ENCODE assay signal across 34 cellular contexts in the genomic region with DNA sequence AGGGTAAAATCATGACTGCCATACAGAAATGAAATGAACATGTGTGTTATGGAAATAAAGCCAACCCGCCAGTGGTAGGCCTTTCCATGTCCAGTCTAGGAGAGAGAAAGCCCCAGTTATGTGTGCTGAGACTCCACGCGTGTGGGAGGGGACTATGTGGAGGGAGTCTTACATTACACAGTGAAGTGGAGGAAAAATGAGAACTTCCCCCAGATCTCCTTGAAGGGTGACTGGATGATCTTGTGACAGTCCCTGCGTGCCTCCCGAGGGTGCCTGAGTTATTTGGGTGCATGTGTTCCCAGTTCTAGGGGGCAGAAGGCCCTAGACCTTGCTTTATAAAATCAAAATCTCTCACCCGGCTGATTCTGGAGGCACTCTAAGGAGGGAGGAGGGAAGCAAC. TPM values are rescaled to one million over a fixed set of nuclear protein-coding genes. Genes with fewer than 3 reads are reported as not detected.
"Had no signal": no experiment of that assay in that cellular context is flagged by ENCODE, and none has a peak within 500 bp of the region (broad histone marks: within the 10 kb centered on the region; RNA-seq: fewer than 3 reads in every experiment).

No MANE protein-coding gene starts in this region.

- H3K9me3 Mint-ChIP-seq: activated CD4-positive, alpha-beta T cell treated with anti-CD3 and anti-CD28 coated beads, Interleukin-2, amount 10 ng/mL, durations not matched to agents 7 days and 5 days; activated naive CD4-positive, alpha-beta T cell treated with anti-CD3 and anti-CD28 coated beads, Interleukin-2, amount 50 U/mL, for 24 hours; activated naive CD8-positive, alpha-beta T cell treated with anti-CD3 and anti-CD28 coated beads, Interleukin-2, amount 10 ng/mL, durations not matched to agents 7 days and 5 days; activated T-cell treated with anti-CD3 and anti-CD28 coated beads, Interleukin-2, amount 50 U/mL, for 24 hours; activated T-helper 2 cell treated with anti-CD3 and anti-CD28 coated beads, Interferon-gamma antibody, Interleukin-2, Interleukin-4, amounts not matched to agents 10 μg/mL and 5 μg/mL and 100 μg/mL, durations not matched to agents 14 hours and 24 hours and 36 hours; T-helper 1 cell treated with Interleukin-12 subunit alpha and Interleukin-12 subunit beta and Interleukin-4 antibody, amounts not matched to agents 30 μg/mL and 1 μg/mL, for 36 hours; T-helper 2 cell treated with Interferon-gamma antibody and Interleukin-4, amounts not matched to agents 5 μg/mL and 100 μg/mL, for 36 hours had no signal

- DNase-seq: activated CD4-positive, alpha-beta T cell treated with anti-CD3 and anti-CD28 coated beads for 36 hours; activated CD4-positive, alpha-beta T cell treated with anti-CD3 and anti-CD28 coated beads, Interleukin-2, amount 10 ng/mL, durations not matched to agents 7 days and 5 days; activated CD4-positive, alpha-beta T cell treated with anti-CD3 and anti-CD28 coated beads, Interleukin-2, amount 50 U/mL, for 48 hours; activated CD8-positive, alpha-beta T cell treated with anti-CD3 and anti-CD28 coated beads, Interleukin-2, amount 10 ng/mL, durations not matched to agents 7 days and 5 days; activated gamma-delta T cell; activated naive CD4-positive, alpha-beta T cell treated with Interleukin-2 at 50 U/mL for 16 hours; activated naive CD8-positive, alpha-beta T cell treated with anti-CD3 and anti-CD28 coated beads, Interleukin-2, amount 10 ng/mL, durations not matched to agents 7 days and 5 days; activated T-cell treated with anti-CD3 and anti-CD28 coated beads, Interleukin-2, amount 50 U/mL, for 24 hours; amygdala; NCI-H1092 treated with DMSO at 0.1 percent for 48 hours; NCI-H1417; NCI-H146; NCI-H187; NCI-H2029 treated with DMSO at 0.1 percent for 48 hours; NCI-H2107; NCI-H2171; NCI-H2227 treated with DMSO at 0.1 percent for 48 hours; NCI-H446; NCI-H510A treated with DMSO at 0.1 percent for 48 hours; NCI-H526 treated with DMSO at 0.1 percent for 48 hours; NCI-H82; Peyer's patch; RPMI8226; SHP77 treated with DMSO at 0.1 percent for 48 hours; SK-N-SH had no signal

- H3K4me3 ChIP-seq: ascending aorta, cardiac muscle cell, Peyer's patch, SJSA1 had no signal

- H3K27ac Mint-ChIP-seq: activated CD4-positive, alpha-beta T cell treated with anti-CD3 and anti-CD28 coated beads for 36 hours; activated CD8-positive, alpha-beta T cell treated with anti-CD3 and anti-CD28 coated beads, Interleukin-2, amount 10 ng/mL, durations not matched to agents 7 days and 5 days; activated naive CD4-positive, alpha-beta T cell treated with anti-CD3 and anti-CD28 coated beads, Interleukin-2, amount 50 U/mL, for 24 hours; activated naive CD8-positive, alpha-beta T cell treated with anti-CD3 and anti-CD28 coated beads, Interleukin-2, amount 10 ng/mL, durations not matched to agents 7 days and 5 days; activated T-cell treated with anti-CD3 and anti-CD28 coated beads, Interleukin-2, amount 50 U/mL, for 24 hours; activated T-helper 2 cell treated with anti-CD3 and anti-CD28 coated beads, Interferon-gamma antibody, Interleukin-2, Interleukin-4, amounts not matched to agents 10 μg/mL and 5 μg/mL and 100 μg/mL, durations not matched to agents 14 hours and 24 hours and 36 hours; T-helper 1 cell treated with Interleukin-12 subunit alpha and Interleukin-12 subunit beta and Interleukin-4 antibody, amounts not matched to agents 30 μg/mL and 1 μg/mL, for 36 hours; T-helper 2 cell treated with Interferon-gamma antibody and Interleukin-4, amounts not matched to agents 5 μg/mL and 100 μg/mL, for 36 hours; WTC11 had no signal

- H3K27me3 Mint-ChIP-seq: activated CD4-positive, alpha-beta T cell treated with anti-CD3 and anti-CD28 coated beads, Interleukin-2, amount 10 ng/mL, durations not matched to agents 7 days and 5 days; activated naive CD4-positive, alpha-beta T cell treated with anti-CD3 and anti-CD28 coated beads, Interleukin-2, amount 50 U/mL, for 24 hours; activated naive CD8-positive, alpha-beta T cell treated with anti-CD3 and anti-CD28 coated beads, Interleukin-2, amount 10 ng/mL, durations not matched to agents 7 days and 5 days; activated T-cell treated with anti-CD3 and anti-CD28 coated beads, Interleukin-2, amount 50 U/mL, for 24 hours had no signal

- H3K36me3 ChIP-seq: cardiac muscle cell had no signal

- H3K4me1 ChIP-seq: ascending aorta had no signal

- ATAC-seq: activated CD4-positive, alpha-beta T cell treated with anti-CD3 and anti-CD28 coated beads for 36 hours; activated CD4-positive, CD25-positive, alpha-beta regulatory T cell treated with anti-CD3 and anti-CD28 coated beads, Interleukin-2, amount 50 U/mL, for 24 hours; activated CD8-positive, alpha-beta T cell treated with anti-CD3 and anti-CD28 coated beads, Interleukin-2, amount 10 ng/mL, durations not matched to agents 7 days and 5 days; WTC11 had no signal

- H3K27me3 ChIP-seq: ascending aorta, cardiac muscle cell, Peyer's patch, SJSA1 had no signal

- H3K27ac ChIP-seq: ascending aorta, cardiac muscle cell, Peyer's patch, SJSA1 had no signal

- H3K36me3 Mint-ChIP-seq: activated naive CD4-positive, alpha-beta T cell treated with anti-CD3 and anti-CD28 coated beads, Interleukin-2, amount 50 U/mL, for 24 hours had no signal

- H3K4me3 Mint-ChIP-seq: activated CD4-positive, alpha-beta T cell treated with anti-CD3 and anti-CD28 coated beads for 36 hours; activated CD4-positive, alpha-beta T cell treated with anti-CD3 and anti-CD28 coated beads, Interleukin-2, amount 10 ng/mL, durations not matched to agents 7 days and 5 days; activated CD8-positive, alpha-beta T cell treated with anti-CD3 and anti-CD28 coated beads, Interleukin-2, amount 10 ng/mL, durations not matched to agents 7 days and 5 days; activated naive CD4-positive, alpha-beta T cell treated with anti-CD3 and anti-CD28 coated beads, Interleukin-2, amount 50 U/mL, for 24 hours; activated naive CD8-positive, alpha-beta T cell treated with anti-CD3 and anti-CD28 coated beads, Interleukin-2, amount 10 ng/mL, durations not matched to agents 7 days and 5 days; activated T-cell treated with anti-CD3 and anti-CD28 coated beads, Interleukin-2, amount 50 U/mL, for 24 hours; T-helper 1 cell treated with Interleukin-12 subunit alpha and Interleukin-12 subunit beta and Interleukin-4 antibody, amounts not matched to agents 30 μg/mL and 1 μg/mL, for 36 hours; T-helper 2 cell treated with Interferon-gamma antibody and Interleukin-4, amounts not matched to agents 5 μg/mL and 100 μg/mL, for 36 hours; WTC11 had no signal

- H3K9me3 ChIP-seq: ascending aorta, Peyer's patch, SJSA1, SK-N-SH had no signal

RNA-seq across cellular contexts. Expression of a gene that starts 58.0 kb away (rescaled TPM):
- total RNA-seq: activated CD4-positive, alpha-beta T cell treated with anti-CD3 and anti-CD28 coated beads for 36 hours; ascending aorta had no signal
- polyA plus RNA-seq: SK-N-SH had no signal
